In genomic region chr3:99934984-99935797, GRCh38 we compare ENCODE assay signal across 1 cellular context.
TF ChIP-seq lines count a peak whose summit lies in the region.

No MANE protein-coding gene starts in this region.

TF ChIP-seq in HepG2, 621 proteins besides CTCF, POLR2A, EP300 and RAD21 (continued from another document and continues in another):
- TF ChIP-seq ZGPAT (CRISPR knock-in tag; IDR thresholded peaks at IDR 0.05) (no peak), TOE1 (CRISPR knock-in tag; IDR thresholded peaks at IDR 0.05) (no peak), CBX5 (CRISPR knock-in tag; IDR thresholded peaks at IDR 0.05; ENCODE audit: borderline replicate concordance) (no peak), ZBTB2 (CRISPR knock-in tag; IDR thresholded peaks at IDR 0.05; ENCODE audit: low read depth) (no peak), ZNF547 (CRISPR knock-in tag; IDR thresholded peaks at IDR 0.05) (no peak), ZNF784 (CRISPR knock-in tag; IDR thresholded peaks at IDR 0.05; ENCODE audit: borderline replicate concordance) (no peak), ZBTB38 (CRISPR knock-in tag; IDR thresholded peaks at IDR 0.05) (no peak), ZFX (CRISPR knock-in tag; IDR thresholded peaks at IDR 0.05; ENCODE audit: low read depth) (no peak), CREM (IDR thresholded peaks at IDR 0.05) (peak; percentile 27; the same call in 1 of the 2 replicates), CREM (CRISPR knock-in tag; IDR thresholded peaks at IDR 0.05) (no peak), BRF2 (CRISPR knock-in tag; IDR thresholded peaks at IDR 0.05) (no peak), NBN (conservative IDR thresholded peaks at IDR 0.05) (no peak), ZFP82 (CRISPR knock-in tag; IDR thresholded peaks at IDR 0.05; ENCODE audit: borderline replicate concordance) (no peak), GMEB2 (CRISPR knock-in tag; IDR thresholded peaks at IDR 0.05; ENCODE audit: low read depth) (no peak), ZMYM2 (CRISPR knock-in tag; IDR thresholded peaks at IDR 0.05) (0 out of 2 replicates have a peak, but pooled peaks have one; percentile 21), ZNF772 (CRISPR knock-in tag; IDR thresholded peaks at IDR 0.05) (no peak), SOX13 (IDR thresholded peaks at IDR 0.05) (no peak), SOX13 (CRISPR knock-in tag; conservative IDR thresholded peaks at IDR 0.05 in 1 of 2, IDR thresholded peaks at IDR 0.05 in 1 of 2) (peak in 1 of 2 experiments; percentile 74; a peak in 2 of 4 replicates), ZNF569 (CRISPR knock-in tag; IDR thresholded peaks at IDR 0.05; ENCODE audit: borderline replicate concordance) (no peak), ZNF788 (CRISPR knock-in tag; IDR thresholded peaks at IDR 0.05; ENCODE audit: borderline replicate concordance) (no peak), NR2F6 (IDR thresholded peaks at IDR 0.05) (peak; percentile 90), NR2F6 (CRISPR knock-in tag; IDR thresholded peaks at IDR 0.05) (peak; percentile 81), ZNF256 (CRISPR knock-in tag; conservative IDR thresholded peaks at IDR 0.05) (no peak), NFE2L2 (IDR thresholded peaks at IDR 0.05; ENCODE audit: low read length) (no peak)
- TF ChIP-seq, protein P1, sequence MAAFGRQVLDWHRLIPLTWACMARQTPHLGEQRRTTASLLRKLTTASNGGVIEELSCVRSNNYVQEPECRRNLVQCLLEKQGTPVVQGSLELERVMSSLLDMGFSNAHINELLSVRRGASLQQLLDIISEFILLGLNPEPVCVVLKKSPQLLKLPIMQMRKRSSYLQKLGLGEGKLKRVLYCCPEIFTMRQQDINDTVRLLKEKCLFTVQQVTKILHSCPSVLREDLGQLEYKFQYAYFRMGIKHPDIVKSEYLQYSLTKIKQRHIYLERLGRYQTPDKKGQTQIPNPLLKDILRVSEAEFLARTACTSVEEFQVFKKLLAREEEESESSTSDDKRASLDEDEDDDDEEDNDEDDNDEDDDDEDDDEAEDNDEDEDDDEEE (CRISPR knock-in tag; IDR thresholded peaks at IDR 0.05) = no peak
- TF ChIP-seq, protein P2, sequence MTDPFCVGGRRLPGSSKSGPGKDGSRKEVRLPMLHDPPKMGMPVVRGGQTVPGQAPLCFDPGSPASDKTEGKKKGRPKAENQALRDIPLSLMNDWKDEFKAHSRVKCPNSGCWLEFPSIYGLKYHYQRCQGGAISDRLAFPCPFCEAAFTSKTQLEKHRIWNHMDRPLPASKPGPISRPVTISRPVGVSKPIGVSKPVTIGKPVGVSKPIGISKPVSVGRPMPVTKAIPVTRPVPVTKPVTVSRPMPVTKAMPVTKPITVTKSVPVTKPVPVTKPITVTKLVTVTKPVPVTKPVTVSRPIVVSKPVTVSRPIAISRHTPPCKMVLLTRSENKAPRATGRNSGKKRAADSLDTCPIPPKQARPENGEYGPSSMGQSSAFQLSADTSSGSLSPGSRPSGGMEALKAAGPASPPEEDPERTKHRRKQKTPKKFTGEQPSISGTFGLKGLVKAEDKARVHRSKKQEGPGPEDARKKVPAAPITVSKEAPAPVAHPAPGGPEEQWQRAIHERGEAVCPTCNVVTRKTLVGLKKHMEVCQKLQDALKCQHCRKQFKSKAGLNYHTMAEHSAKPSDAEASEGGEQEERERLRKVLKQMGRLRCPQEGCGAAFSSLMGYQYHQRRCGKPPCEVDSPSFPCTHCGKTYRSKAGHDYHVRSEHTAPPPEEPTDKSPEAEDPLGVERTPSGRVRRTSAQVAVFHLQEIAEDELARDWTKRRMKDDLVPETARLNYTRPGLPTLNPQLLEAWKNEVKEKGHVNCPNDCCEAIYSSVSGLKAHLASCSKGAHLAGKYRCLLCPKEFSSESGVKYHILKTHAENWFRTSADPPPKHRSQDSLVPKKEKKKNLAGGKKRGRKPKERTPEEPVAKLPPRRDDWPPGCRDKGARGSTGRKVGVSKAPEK (CRISPR knock-in tag; IDR thresholded peaks at IDR 0.05; ENCODE audit: borderline replicate concordance) = no peak
- TF ChIP-seq, protein P3, sequence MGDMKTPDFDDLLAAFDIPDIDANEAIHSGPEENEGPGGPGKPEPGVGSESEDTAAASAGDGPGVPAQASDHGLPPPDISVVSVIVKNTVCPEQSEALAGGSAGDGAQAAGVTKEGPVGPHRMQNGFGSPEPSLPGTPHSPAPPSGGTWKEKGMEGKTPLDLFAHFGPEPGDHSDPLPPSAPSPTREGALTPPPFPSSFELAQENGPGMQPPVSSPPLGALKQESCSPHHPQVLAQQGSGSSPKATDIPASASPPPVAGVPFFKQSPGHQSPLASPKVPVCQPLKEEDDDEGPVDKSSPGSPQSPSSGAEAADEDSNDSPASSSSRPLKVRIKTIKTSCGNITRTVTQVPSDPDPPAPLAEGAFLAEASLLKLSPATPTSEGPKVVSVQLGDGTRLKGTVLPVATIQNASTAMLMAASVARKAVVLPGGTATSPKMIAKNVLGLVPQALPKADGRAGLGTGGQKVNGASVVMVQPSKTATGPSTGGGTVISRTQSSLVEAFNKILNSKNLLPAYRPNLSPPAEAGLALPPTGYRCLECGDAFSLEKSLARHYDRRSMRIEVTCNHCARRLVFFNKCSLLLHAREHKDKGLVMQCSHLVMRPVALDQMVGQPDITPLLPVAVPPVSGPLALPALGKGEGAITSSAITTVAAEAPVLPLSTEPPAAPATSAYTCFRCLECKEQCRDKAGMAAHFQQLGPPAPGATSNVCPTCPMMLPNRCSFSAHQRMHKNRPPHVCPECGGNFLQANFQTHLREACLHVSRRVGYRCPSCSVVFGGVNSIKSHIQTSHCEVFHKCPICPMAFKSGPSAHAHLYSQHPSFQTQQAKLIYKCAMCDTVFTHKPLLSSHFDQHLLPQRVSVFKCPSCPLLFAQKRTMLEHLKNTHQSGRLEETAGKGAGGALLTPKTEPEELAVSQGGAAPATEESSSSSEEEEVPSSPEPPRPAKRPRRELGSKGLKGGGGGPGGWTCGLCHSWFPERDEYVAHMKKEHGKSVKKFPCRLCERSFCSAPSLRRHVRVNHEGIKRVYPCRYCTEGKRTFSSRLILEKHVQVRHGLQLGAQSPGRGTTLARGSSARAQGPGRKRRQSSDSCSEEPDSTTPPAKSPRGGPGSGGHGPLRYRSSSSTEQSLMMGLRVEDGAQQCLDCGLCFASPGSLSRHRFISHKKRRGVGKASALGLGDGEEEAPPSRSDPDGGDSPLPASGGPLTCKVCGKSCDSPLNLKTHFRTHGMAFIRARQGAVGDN (CRISPR knock-in tag; IDR thresholded peaks at IDR 0.05) = no peak
- TF ChIP-seq, protein P4, sequence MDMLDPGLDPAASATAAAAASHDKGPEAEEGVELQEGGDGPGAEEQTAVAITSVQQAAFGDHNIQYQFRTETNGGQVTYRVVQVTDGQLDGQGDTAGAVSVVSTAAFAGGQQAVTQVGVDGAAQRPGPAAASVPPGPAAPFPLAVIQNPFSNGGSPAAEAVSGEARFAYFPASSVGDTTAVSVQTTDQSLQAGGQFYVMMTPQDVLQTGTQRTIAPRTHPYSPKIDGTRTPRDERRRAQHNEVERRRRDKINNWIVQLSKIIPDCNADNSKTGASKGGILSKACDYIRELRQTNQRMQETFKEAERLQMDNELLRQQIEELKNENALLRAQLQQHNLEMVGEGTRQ (IDR thresholded peaks at IDR 0.05; ENCODE audit: low read depth, low read length) = no peak
- TF ChIP-seq, protein P4 (CRISPR knock-in tag; IDR thresholded peaks at IDR 0.05; ENCODE audit: borderline replicate concordance) = no peak
- TF ChIP-seq, protein P5, sequence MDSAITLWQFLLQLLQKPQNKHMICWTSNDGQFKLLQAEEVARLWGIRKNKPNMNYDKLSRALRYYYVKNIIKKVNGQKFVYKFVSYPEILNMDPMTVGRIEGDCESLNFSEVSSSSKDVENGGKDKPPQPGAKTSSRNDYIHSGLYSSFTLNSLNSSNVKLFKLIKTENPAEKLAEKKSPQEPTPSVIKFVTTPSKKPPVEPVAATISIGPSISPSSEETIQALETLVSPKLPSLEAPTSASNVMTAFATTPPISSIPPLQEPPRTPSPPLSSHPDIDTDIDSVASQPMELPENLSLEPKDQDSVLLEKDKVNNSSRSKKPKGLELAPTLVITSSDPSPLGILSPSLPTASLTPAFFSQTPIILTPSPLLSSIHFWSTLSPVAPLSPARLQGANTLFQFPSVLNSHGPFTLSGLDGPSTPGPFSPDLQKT (CRISPR knock-in tag; IDR thresholded peaks at IDR 0.05; ENCODE audit: borderline replicate concordance) = no peak
- TF ChIP-seq, protein P6, sequence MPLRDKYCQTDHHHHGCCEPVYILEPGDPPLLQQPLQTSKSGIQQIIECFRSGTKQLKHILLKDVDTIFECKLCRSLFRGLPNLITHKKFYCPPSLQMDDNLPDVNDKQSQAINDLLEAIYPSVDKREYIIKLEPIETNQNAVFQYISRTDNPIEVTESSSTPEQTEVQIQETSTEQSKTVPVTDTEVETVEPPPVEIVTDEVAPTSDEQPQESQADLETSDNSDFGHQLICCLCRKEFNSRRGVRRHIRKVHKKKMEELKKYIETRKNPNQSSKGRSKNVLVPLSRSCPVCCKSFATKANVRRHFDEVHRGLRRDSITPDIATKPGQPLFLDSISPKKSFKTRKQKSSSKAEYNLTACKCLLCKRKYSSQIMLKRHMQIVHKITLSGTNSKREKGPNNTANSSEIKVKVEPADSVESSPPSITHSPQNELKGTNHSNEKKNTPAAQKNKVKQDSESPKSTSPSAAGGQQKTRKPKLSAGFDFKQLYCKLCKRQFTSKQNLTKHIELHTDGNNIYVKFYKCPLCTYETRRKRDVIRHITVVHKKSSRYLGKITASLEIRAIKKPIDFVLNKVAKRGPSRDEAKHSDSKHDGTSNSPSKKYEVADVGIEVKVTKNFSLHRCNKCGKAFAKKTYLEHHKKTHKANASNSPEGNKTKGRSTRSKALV (CRISPR knock-in tag; IDR thresholded peaks at IDR 0.05) = no peak
